Comparison of ENCODE assay signal across 22 cellular contexts in the genomic region with DNA sequence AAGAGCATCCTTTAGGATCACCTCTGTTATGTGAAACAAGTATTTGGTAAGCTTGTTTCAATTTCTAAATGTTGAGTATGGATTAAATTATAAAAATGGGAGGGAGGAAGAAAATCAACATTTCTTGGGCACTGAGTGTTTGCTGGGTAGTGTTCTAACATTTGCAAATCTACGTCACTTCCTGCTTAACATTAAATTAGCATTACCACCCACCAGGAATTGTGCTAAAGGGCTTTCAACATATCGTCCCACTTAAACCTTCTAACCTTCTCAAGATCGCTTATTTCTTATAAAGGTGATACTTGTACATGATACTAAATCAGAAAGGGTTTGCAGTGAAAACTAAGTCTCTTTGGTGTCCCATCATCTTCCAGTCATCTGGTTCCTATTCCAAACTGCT. TPM values are rescaled to one million over a fixed set of nuclear protein-coding genes. Genes with fewer than 3 reads are reported as not detected.
DNase-seq lines count a peak whose midpoint lies in the region; ATAC-seq, FAIRE-seq and TF ChIP-seq lines count a peak whose summit lies in the region.
"Had no signal": no experiment of that assay in that cellular context is flagged by ENCODE, and none has a peak within 500 bp of the region (broad histone marks: within the 10 kb centered on the region; RNA-seq: fewer than 3 reads in every experiment).

No MANE protein-coding gene starts in this region.

- H3K9me3 Mint-ChIP-seq in activated naive CD4-positive, alpha-beta T cell treated with anti-CD3 and anti-CD28 coated beads, Interleukin-2, amount 50 U/mL, for 24 hours, result no peaks in the 10 kb centered on the region
- no peaks in the 10 kb centered on the region for H3K9me3 Mint-ChIP-seq in activated naive CD4-positive, alpha-beta T cell treated with anti-CD3 and anti-CD28 coated beads, Interleukin-2, amount 10 ng/mL, durations not matched to agents 7 days and 5 days
- no peaks in the 10 kb centered on the region for H3K9me3 Mint-ChIP-seq in GM23338
- no peaks in the 10 kb centered on the region for H3K9me3 Mint-ChIP-seq in endothelial cell (ENCODE audit: unreplicated experiment)

- peaks cover 32% of the 10 kb centered on the region for H3K4me1 ChIP-seq in GM23338 (ENCODE audit: insufficient read depth)
- peaks cover 47% of the 10 kb centered on the region for H3K4me1 ChIP-seq in Loucy (ENCODE audit: insufficient read depth, low read length, poor library complexity, severe bottlenecking)
- peaks cover 23% of the 10 kb centered on the region for H3K4me1 ChIP-seq in iPS-18a (ENCODE audit: control insufficient read depth, low read depth, low read length)

- H3K9me3 ChIP-seq in Loucy (ENCODE audit: insufficient read depth, low read depth, low read length) (no peaks in the 10 kb centered on the region), iPS-18a (ENCODE audit: control insufficient read depth, low read depth, low read length) (no peaks in the 10 kb centered on the region)

- H4K20me1 ChIP-seq in GM23338 (replicated peaks; ENCODE audit: insufficient read depth), result no peaks in the 10 kb centered on the region
- H4K20me1 ChIP-seq in Loucy (ENCODE audit: insufficient read depth, low read length, poor library complexity, severe bottlenecking), result no peaks in the 10 kb centered on the region

- H3K36me3 ChIP-seq in GM23338 (ENCODE audit: insufficient read depth) (peaks cover 12% of the 10 kb centered on the region; the same call in 1 of the 2 replicates), Loucy (ENCODE audit: insufficient read depth, low read length) (peaks cover 10% of the 10 kb centered on the region; the same call in 1 of the 2 replicates), iPS-18a (ENCODE audit: control insufficient read depth, low read depth, low read length) (peaks cover 5% of the 10 kb centered on the region)

- H3K4me2 ChIP-seq in GM23338, result peak overlapping the region; percentile 60
- peak overlapping the region; percentile 65 for H3K4me2 ChIP-seq in Loucy (ENCODE audit: low read depth, low read length, poor library complexity, severe bottlenecking)

- H3F3A ChIP-seq in GM23338 (replicated peaks; ENCODE audit: low read depth) (0 out of 2 replicates have a peak, but pooled peaks cover 3% of the 10 kb centered on the region), Loucy (ENCODE audit: low read depth) (no peaks in the 10 kb centered on the region)

- no peak overlapping the region for H2AFZ ChIP-seq in GM23338
- no peak overlapping the region for H2AFZ ChIP-seq in Loucy (ENCODE audit: low read length)

- H3K27me3 Mint-ChIP-seq in activated naive CD4-positive, alpha-beta T cell treated with anti-CD3 and anti-CD28 coated beads, Interleukin-2, amount 50 U/mL, for 24 hours, result no peaks in the 10 kb centered on the region
- H3K27me3 Mint-ChIP-seq in activated naive CD4-positive, alpha-beta T cell treated with anti-CD3 and anti-CD28 coated beads, Interleukin-2, amount 10 ng/mL, durations not matched to agents 7 days and 5 days, result no peaks in the 10 kb centered on the region
- H3K27me3 Mint-ChIP-seq in GM23338 (ENCODE audit: insufficient read depth, low read depth, poor library complexity), result peaks cover 2% of the 10 kb centered on the region
- H3K27me3 Mint-ChIP-seq in endothelial cell (ENCODE audit: unreplicated experiment), result no peaks in the 10 kb centered on the region

- H3K27ac ChIP-seq in GM23338 (ENCODE audit: low read depth), result peak overlapping the region; percentile 39
- peak overlapping the region; percentile 45 for H3K27ac ChIP-seq in iPS-18a (ENCODE audit: low read length)
- H3K27ac ChIP-seq: 22Rv1 had no signal

- H3K27me3 ChIP-seq in GM23338 (ENCODE audit: insufficient read depth) (no peaks in the 10 kb centered on the region), Loucy (ENCODE audit: insufficient read depth, low read length, poor library complexity, severe bottlenecking) (no peaks in the 10 kb centered on the region), iPS-18a (ENCODE audit: control insufficient read depth, insufficient read depth, low read length) (no peaks in the 10 kb centered on the region)

- TF ChIP-seq CTCF in GM23338 (conservative IDR thresholded peaks at IDR 0.05; ENCODE audit: low read depth in 2 of 2) (no peak), Loucy (conservative IDR thresholded peaks at IDR 0.05; ENCODE audit: low read length) (no peak), endothelial cell (IDR thresholded peaks at IDR 0.05; ENCODE audit: unreplicated experiment) (no peak)

- no peaks in the 10 kb centered on the region for H3K9me2 ChIP-seq in GM23338 (ENCODE audit: insufficient read depth)
- no peaks in the 10 kb centered on the region for H3K9me2 ChIP-seq in Loucy (replicated peaks; ENCODE audit: low read depth, low read length)

- CTCF ChIA-PET in activated naive CD4-positive, alpha-beta T cell treated with anti-CD3 and anti-CD28 coated beads, Interleukin-2, amount 10 ng/mL, durations not matched to agents 7 days and 5 days (lab: Charles Lee), result interaction anchor here (1.0 kb wide), 1 partner anchor 43 kb away, joined by 3 read pairs; no protein-coding TSS in a partner anchor

- H3K27ac Mint-ChIP-seq in activated naive CD4-positive, alpha-beta T cell treated with anti-CD3 and anti-CD28 coated beads, Interleukin-2, amount 50 U/mL, for 24 hours, result peak overlapping the region; percentile 41
- H3K27ac Mint-ChIP-seq in activated naive CD4-positive, alpha-beta T cell treated with anti-CD3 and anti-CD28 coated beads, Interleukin-2, amount 10 ng/mL, durations not matched to agents 7 days and 5 days, result no peak overlapping the region
- H3K27ac Mint-ChIP-seq in GM23338 (peak overlapping the region; percentile 69), endothelial cell (ENCODE audit: unreplicated experiment) (no peak overlapping the region)

- DNase-seq in activated naive CD4-positive, alpha-beta T cell treated with anti-CD3 and anti-CD28 coated beads, Interleukin-2, amount 10 ng/mL, durations not matched to agents 7 days and 5 days, result no peak
- DNase-seq in GM23338 (ENCODE audit: low spot score) (peak; percentile 59), HTR-8/SVneo (ENCODE audit: insufficient read length, low spot score) (no peak), retina (no peak), endothelial cell (ENCODE audit: low spot score) (no peak)
- DNase-seq: DMS153, GOT3, Karpas-422, MV-4-11, NCI-H1105 treated with DMSO at 0.1 percent for 48 hours, NCI-H146, NCI-H2029, NCI-H446, NCI-H524 treated with DMSO at 0.1 percent for 48 hours, NCI-H774, PC-3 had no signal

- no peak for FAIRE-seq in HTR-8/SVneo (lab: Jason Lieb, UNC)

- H3K4me3 ChIP-seq in GM23338 (peak overlapping the region; percentile 31), Loucy (ENCODE audit: low read length, poor library complexity, severe bottlenecking) (no peak overlapping the region), iPS-18a (ENCODE audit: low read length) (no peak overlapping the region)

- H3K79me2 ChIP-seq in GM23338 (replicated peaks; ENCODE audit: insufficient read depth) (peaks cover 51% of the 10 kb centered on the region), Loucy (ENCODE audit: insufficient read depth, low read length) (peaks cover 78% of the 10 kb centered on the region)

- peak; percentile 28; the same call in 1 of the 3 replicates for ATAC-seq in GM23338
- ATAC-seq: HCT116, PC-3, SK-N-SH treated with all-trans-retinoic acid at 6 μM for 48 hours had no signal

- H3K4me3 Mint-ChIP-seq in activated naive CD4-positive, alpha-beta T cell treated with anti-CD3 and anti-CD28 coated beads, Interleukin-2, amount 50 U/mL, for 24 hours, result no peak overlapping the region
- no peak overlapping the region for H3K4me3 Mint-ChIP-seq in activated naive CD4-positive, alpha-beta T cell treated with anti-CD3 and anti-CD28 coated beads, Interleukin-2, amount 10 ng/mL, durations not matched to agents 7 days and 5 days
- H3K4me3 Mint-ChIP-seq in GM23338, result peak overlapping the region; percentile 39; the same call in 1 of the 3 replicates
- H3K4me3 Mint-ChIP-seq in endothelial cell (ENCODE audit: unreplicated experiment), result no peak overlapping the region

- peaks cover 11% of the 10 kb centered on the region for H3K36me3 Mint-ChIP-seq in activated naive CD4-positive, alpha-beta T cell treated with anti-CD3 and anti-CD28 coated beads, Interleukin-2, amount 50 U/mL, for 24 hours
- H3K36me3 Mint-ChIP-seq in activated naive CD4-positive, alpha-beta T cell treated with anti-CD3 and anti-CD28 coated beads, Interleukin-2, amount 10 ng/mL, durations not matched to agents 7 days and 5 days, result peaks cover 42% of the 10 kb centered on the region
- H3K36me3 Mint-ChIP-seq in GM23338 (ENCODE audit: low read depth) (peaks cover 9% of the 10 kb centered on the region; the same call in 2 of the 3 replicates), endothelial cell (ENCODE audit: low read depth, unreplicated experiment) (peaks cover 8% of the 10 kb centered on the region)

- no peak overlapping the region for H3K9ac ChIP-seq in Loucy (ENCODE audit: low read depth, low read length, poor library complexity, severe bottlenecking)
- H3K9ac ChIP-seq in iPS-18a (ENCODE audit: low read length), result no peak overlapping the region

- H3K4me1 Mint-ChIP-seq in activated naive CD4-positive, alpha-beta T cell treated with anti-CD3 and anti-CD28 coated beads, Interleukin-2, amount 50 U/mL, for 24 hours, result peaks cover 56% of the 10 kb centered on the region
- H3K4me1 Mint-ChIP-seq in activated naive CD4-positive, alpha-beta T cell treated with anti-CD3 and anti-CD28 coated beads, Interleukin-2, amount 10 ng/mL, durations not matched to agents 7 days and 5 days, result peaks cover 44% of the 10 kb centered on the region
- H3K4me1 Mint-ChIP-seq in GM23338 (peaks cover 54% of the 10 kb centered on the region), endothelial cell (ENCODE audit: unreplicated experiment) (peaks cover 12% of the 10 kb centered on the region)

RNA-seq across cellular contexts. Expression of gene TMEM217, which starts 7.9 kb away (rescaled TPM):
- 1.0 TPM in 1 of 2 replicates, not detected in the other for total RNA-seq in GM23338 (2014; rRNA removed; shearing (Covaris generic))
- polyA plus RNA-seq in GM23338 (2016; fragmentation: Nextera tagmentation; extraction: Ambion mirVana), result 0.77 and 1.3 TPM in 2 replicates
- total RNA-seq in endothelial cell (ENCODE audit: unreplicated experiment), result 5.4 TPM

RNA-seq across cellular contexts. Expression of gene TBC1D22B, which starts 8.3 kb away (rescaled TPM):
- total RNA-seq in GM23338 (2014; rRNA removed; shearing (Covaris generic)), result 15.7 and 19.9 TPM in 2 replicates
- 6.6 and 9.1 TPM in 2 replicates for polyA plus RNA-seq in GM23338 (2016; fragmentation: Nextera tagmentation; extraction: Ambion mirVana)
- total RNA-seq in endothelial cell (ENCODE audit: unreplicated experiment), result 11.8 TPM

Comparison
In these comparisons a context has a peak if more than half of its experiments do, and no peak if none do; other contexts are left out.
1. H3K27ac Mint-ChIP-seq: peak in activated naive CD4-positive, alpha-beta T cell treated with anti-CD3 and anti-CD28 coated beads, Interleukin-2, amount 50 U/mL, for 24 hours (single experiment) and GM23338 (single experiment); none in activated naive CD4-positive, alpha-beta T cell treated with anti-CD3 and anti-CD28 coated beads, Interleukin-2, amount 10 ng/mL, durations not matched to agents 7 days and 5 days (single experiment) and endothelial cell (single experiment).